In the genomic region with DNA sequence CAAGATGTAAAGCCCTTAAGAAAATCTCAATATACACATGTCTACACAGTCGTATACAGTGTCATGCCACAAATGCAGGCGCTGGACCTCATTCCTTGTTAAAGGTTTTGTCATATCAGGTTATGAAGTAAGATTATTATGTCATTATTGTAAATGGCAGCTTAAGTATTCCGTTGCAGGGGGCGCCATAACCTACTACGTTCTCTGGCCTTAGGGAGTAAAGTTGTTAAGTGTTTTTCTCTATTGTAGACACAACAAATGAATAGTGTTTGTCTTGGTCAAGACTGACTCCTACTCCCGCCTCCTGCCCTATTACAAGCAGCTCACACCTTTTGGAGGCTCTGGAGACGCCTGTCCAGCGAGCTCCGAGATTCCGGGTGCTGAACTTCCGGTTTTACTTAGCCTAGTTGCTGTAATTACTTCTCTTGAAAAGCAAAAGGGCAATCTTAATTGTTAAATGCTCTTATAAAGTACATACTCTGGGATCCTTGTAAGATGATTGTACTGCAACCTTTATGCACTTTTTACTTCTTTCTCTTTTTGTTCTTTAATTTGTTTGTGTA, we compare ENCODE assay signal across 8 cellular contexts. TPM values are rescaled to one million over a fixed set of nuclear protein-coding genes. Genes with fewer than 3 reads are reported as not detected.
DNase-seq lines count a peak whose midpoint lies in the region; ATAC-seq, FAIRE-seq and TF ChIP-seq lines count a peak whose summit lies in the region.

No MANE protein-coding gene starts in this region.

- H3K27me3 ChIP-seq in pancreas (no peaks in the 10 kb centered on the region), uterus (no peaks in the 10 kb centered on the region)

- ATAC-seq in GM21423 (IDR thresholded peaks at IDR 0.05; ENCODE audit: unreplicated experiment), result peak; percentile 29
- ATAC-seq in pancreas, result peak; percentile 48 to 68 (median 64)

- H3K4me1 ChIP-seq in pancreas, result peaks cover 13 to 17% (median 15%) of the 10 kb centered on the region in 3 donors
- no peaks in the 10 kb centered on the region for H3K4me1 ChIP-seq in uterus

- H3K4me3 ChIP-seq in pancreas (peak overlapping the region; percentile 84 to 99 (median 97)), uterus (peak overlapping the region; percentile 77 to 95)

- POLR2A ChIA-PET in RWPE1 (lab: Yijun Ruan, JAX; ENCODE audit: low non-redundant PET), result interaction anchor here (0.6 kb wide), 1 partner anchor 63 kb away, joined by 3 read pairs; no protein-coding TSS in a partner anchor

- H3K36me3 ChIP-seq in pancreas (peaks cover 0 to 9% (median 0%) of the 10 kb centered on the region in 3 donors), uterus (no peaks in the 10 kb centered on the region)

- TF ChIP-seq POLR2A in uterus (IDR thresholded peaks at IDR 0.05), result no peak

- TF ChIP-seq CTCF in RWPE1 (conservative IDR thresholded peaks at IDR 0.05; ENCODE audit: low read depth) (peak; percentile 47), pancreas (IDR thresholded peaks at IDR 0.05) (no peak), uterus (IDR thresholded peaks at IDR 0.05) (peak in 2 of 4 experiments; percentile 13 to 16)

- 0% methylated on average over 11 of the region's 11 CpGs for WGBS in pancreas, 2 donors

- no peaks in the 10 kb centered on the region for H3K9me3 ChIP-seq in pancreas
- H3K9me3 ChIP-seq in uterus, result no peaks in the 10 kb centered on the region

- DNase-seq in DMS53 treated with DMSO at 0.1 percent for 48 hours (lab: John Stamatoyannopoulos, UW; ENCODE audit: unreplicated experiment), result peak; percentile 94
- DNase-seq in HTR-8/SVneo (ENCODE audit: insufficient read length, low spot score), result peak; percentile 7
- peak; percentile 41 for DNase-seq in RWPE1 (ENCODE audit: low spot score)
- peak in 3 of 4 experiments; percentile 17 to 51 (median 42) for DNase-seq in activated naive CD4-positive, alpha-beta T cell (lab: John Stamatoyannopoulos, UW)
- peak; percentile 37 for DNase-seq in glomerular endothelial cell (ENCODE audit: extremely low read depth, low read depth, low spot score)
- peak in 4 of 6 donors; percentile 46 to 73 (median 56) for DNase-seq in pancreas
- peak; percentile 30 to 47 for DNase-seq in uterus

- CTCF ChIA-PET in RWPE1 (lab: Yijun Ruan, JAX), result interaction anchor here (0.6 to 0.8 kb wide), 4 partner anchors 13 to 616 kb away, joined by 3 read pairs; no protein-coding TSS in a partner anchor

- intact Hi-C loops in pancreas (cut with DNase I), result loop anchor here in 1 of 3 donors (10.0 kb wide), 1 partner anchor 313 kb away; a partner anchor contains a TSS
- intact Hi-C loops in uterus (cut with DNase I; ENCODE audit: low total_unique reads), result no loop called here

- peak overlapping the region; percentile 87 for H3K27ac ChIP-seq in RWPE1
- H3K27ac ChIP-seq in pancreas, result peak overlapping the region; percentile 94 to 99 (median 98)
- peak overlapping the region; percentile 89 to 93 for H3K27ac ChIP-seq in uterus

- FAIRE-seq in HTR-8/SVneo (lab: Jason Lieb, UNC) (no peak), pancreas (lab: Jason Lieb, UNC) (no peak)

RNA-seq across cellular contexts. Expression of a gene that starts 1.0 kb away (rescaled TPM):
- total RNA-seq in glomerular endothelial cell (17.8 and 24.8 TPM in 2 replicates), pancreas (10 to 100 TPM; 16.5 to 21.2 (median 20.0) TPM), uterus (10 to 100 TPM; 41.2 to 62.2 (median 54.9) TPM)
- 10 to 100 TPM; 19.8 to 30.1 TPM for polyA plus RNA-seq in pancreas

RNA-seq across cellular contexts. Expression of a gene that starts 29.5 kb away (rescaled TPM):
- total RNA-seq in glomerular endothelial cell, result not detected in 2 replicates
- total RNA-seq in pancreas, result not detected
- not detected for polyA plus RNA-seq in pancreas
- total RNA-seq in uterus, result not detected

Comparison
In these comparisons a context has a peak if more than half of its experiments do, and no peak if none do; other contexts are left out.
1. Peak in every context shown above with its lines: DNase-seq, ATAC-seq, H3K4me3 ChIP-seq and H3K27ac ChIP-seq.
2. DNase-seq: peak in every context shown above with its lines; median percentile 94 in DMS53 treated with DMSO at 0.1 percent for 48 hours; 56 in pancreas; 42 in activated naive CD4-positive, alpha-beta T cell; 41 in RWPE1; 38 in uterus; 37 in glomerular endothelial cell; 7 in HTR-8/SVneo.